In the genomic region with DNA sequence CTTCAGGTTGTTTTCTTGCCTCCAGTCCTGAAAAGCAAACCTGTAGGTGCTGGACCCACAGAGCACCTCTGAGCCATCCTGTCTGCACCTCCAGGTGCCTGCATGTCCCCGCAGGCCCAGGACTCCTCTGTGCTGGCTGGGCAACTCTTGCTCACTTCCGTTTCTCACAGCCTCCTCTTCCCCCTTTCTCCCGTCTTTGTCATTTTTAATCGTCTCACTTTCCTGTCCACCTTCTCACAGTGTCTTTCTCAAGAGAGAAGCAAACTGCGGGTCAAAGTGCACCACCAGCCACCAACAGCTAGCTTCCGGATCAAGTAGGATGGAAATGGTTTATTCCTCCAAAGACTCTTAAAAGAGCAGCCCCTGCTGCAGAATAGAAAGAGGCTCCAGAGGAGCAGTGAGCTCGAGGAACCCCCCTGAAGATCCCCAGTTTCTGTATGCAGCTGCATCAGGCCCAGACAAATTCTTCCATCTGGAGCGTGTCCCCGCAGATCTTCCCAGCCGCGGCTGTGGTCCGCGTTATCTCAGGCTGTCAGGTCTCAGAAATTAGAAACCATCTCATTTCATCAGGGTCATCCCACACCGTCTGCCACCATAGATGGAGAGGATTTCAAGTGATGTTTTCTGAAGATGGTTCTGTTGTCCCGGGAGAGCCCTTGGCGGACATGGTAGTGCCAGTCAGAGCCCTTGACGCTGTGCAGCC, we compare ENCODE assay signal across 1 cellular context.
TF ChIP-seq lines count a peak whose summit lies in the region.

No MANE protein-coding gene starts in this region.

TF ChIP-seq in GM23338, 12 proteins besides CTCF, POLR2A, EP300 and RAD21 (continued from another document):
- TF ChIP-seq ZNF462 (CRISPR knock-in tag; IDR thresholded peaks at IDR 0.05) = no peak
- TF ChIP-seq EZH2phosphoT487 (IDR thresholded peaks at IDR 0.05; ENCODE audit: unreplicated experiment) = no peak
- no peak for TF ChIP-seq ZNF114 (CRISPR knock-in tag; IDR thresholded peaks at IDR 0.05)
- TF ChIP-seq JUNB (IDR thresholded peaks at IDR 0.05; ENCODE audit: unreplicated experiment) = no peak
- no peak for TF ChIP-seq POLR2AphosphoS5 (IDR thresholded peaks at IDR 0.05; ENCODE audit: low read depth)
- no peak for TF ChIP-seq EZH2 (IDR thresholded peaks at IDR 0.05; ENCODE audit: low read depth, unreplicated experiment)
